19 cellular contexts compared by ENCODE assay signal in genomic region chr6:43942616-43943015, GRCh38.
"Had no signal": no experiment of that assay in that cellular context is flagged by ENCODE, and none has a peak within 500 bp of the region (broad histone marks: within the 10 kb centered on the region; RNA-seq: fewer than 3 reads in every experiment).

No MANE protein-coding gene starts in this region.

- H3K9me3 ChIP-seq: colonic mucosa, ovary had no signal

- H3K36me3 ChIP-seq: colonic mucosa, heart right ventricle, left ventricle myocardium inferior, ovary, tibial nerve had no signal

- H3K4me1 Mint-ChIP-seq: activated B cell treated with CpG ODN at 0.5 μM for 24 hours; activated naive CD8-positive, alpha-beta T cell treated with anti-CD3 and anti-CD28 coated beads, Interleukin-2, amount 10 ng/mL, durations not matched to agents 7 days and 5 days had no signal

- ATAC-seq: activated T-cell treated with anti-CD3 and anti-CD28 coated beads, Interleukin-2, amount 50 U/mL, for 4 hours; heart right ventricle had no signal

- H3K4me3 ChIP-seq: colonic mucosa, heart right ventricle, left ventricle myocardium inferior, ovary, SK-N-MC, tibial nerve had no signal

- H3K4me1 ChIP-seq: colonic mucosa, tibial nerve had no signal

- DNase-seq: activated B cell treated with CpG ODN at 0.5 μM for 24 hours; activated CD4-positive, alpha-beta T cell treated with anti-CD3 and anti-CD28 coated beads, Interleukin-2, amount 50 U/mL, for 1 hour; activated gamma-delta T cell; activated naive CD8-positive, alpha-beta T cell treated with anti-CD3 and anti-CD28 coated beads, Interleukin-2, amount 10 ng/mL, durations not matched to agents 7 days and 5 days; activated T-cell treated with anti-CD3 and anti-CD28 coated beads, Interleukin-2, amount 50 U/mL, for 4 hours; anterior cingulate cortex; colonic mucosa; effector CD8-positive, alpha-beta T cell; heart right ventricle; left ventricle myocardium inferior; mesenchymal stem cell; nephron progenitor cell; ovary; stimulated activated CD4-positive, alpha-beta T cell treated with anti-CD3 and anti-CD28 coated beads, Interleukin-4, amount 100 ng/mL, for 4 hours had no signal

- H3K27me3 ChIP-seq: colonic mucosa, heart right ventricle, ovary, tibial nerve had no signal

- H3K4me3 Mint-ChIP-seq: activated B cell treated with CpG ODN at 0.5 μM for 24 hours; activated naive CD8-positive, alpha-beta T cell treated with anti-CD3 and anti-CD28 coated beads, Interleukin-2, amount 10 ng/mL, durations not matched to agents 7 days and 5 days; activated T-cell treated with anti-CD3 and anti-CD28 coated beads, Interleukin-2, amount 50 U/mL, for 4 hours; nephron progenitor cell; T-helper 1 cell treated with Interleukin-12 subunit alpha and Interleukin-12 subunit beta and Interleukin-4 antibody, amounts not matched to agents 30 μg/mL and 1 μg/mL, for 36 hours had no signal

- H3K27ac ChIP-seq: colonic mucosa, heart right ventricle, left ventricle myocardium inferior, ovary, SK-N-MC, tibial nerve had no signal

- H3K27ac Mint-ChIP-seq: activated B cell treated with CpG ODN at 0.5 μM for 24 hours; activated naive CD8-positive, alpha-beta T cell treated with anti-CD3 and anti-CD28 coated beads, Interleukin-2, amount 10 ng/mL, durations not matched to agents 7 days and 5 days; nephron progenitor cell; T-helper 1 cell treated with Interleukin-12 subunit alpha and Interleukin-12 subunit beta and Interleukin-4 antibody, amounts not matched to agents 30 μg/mL and 1 μg/mL, for 36 hours had no signal

- FAIRE-seq: frontal cortex, keratinocyte had no signal
